In the genomic region with DNA sequence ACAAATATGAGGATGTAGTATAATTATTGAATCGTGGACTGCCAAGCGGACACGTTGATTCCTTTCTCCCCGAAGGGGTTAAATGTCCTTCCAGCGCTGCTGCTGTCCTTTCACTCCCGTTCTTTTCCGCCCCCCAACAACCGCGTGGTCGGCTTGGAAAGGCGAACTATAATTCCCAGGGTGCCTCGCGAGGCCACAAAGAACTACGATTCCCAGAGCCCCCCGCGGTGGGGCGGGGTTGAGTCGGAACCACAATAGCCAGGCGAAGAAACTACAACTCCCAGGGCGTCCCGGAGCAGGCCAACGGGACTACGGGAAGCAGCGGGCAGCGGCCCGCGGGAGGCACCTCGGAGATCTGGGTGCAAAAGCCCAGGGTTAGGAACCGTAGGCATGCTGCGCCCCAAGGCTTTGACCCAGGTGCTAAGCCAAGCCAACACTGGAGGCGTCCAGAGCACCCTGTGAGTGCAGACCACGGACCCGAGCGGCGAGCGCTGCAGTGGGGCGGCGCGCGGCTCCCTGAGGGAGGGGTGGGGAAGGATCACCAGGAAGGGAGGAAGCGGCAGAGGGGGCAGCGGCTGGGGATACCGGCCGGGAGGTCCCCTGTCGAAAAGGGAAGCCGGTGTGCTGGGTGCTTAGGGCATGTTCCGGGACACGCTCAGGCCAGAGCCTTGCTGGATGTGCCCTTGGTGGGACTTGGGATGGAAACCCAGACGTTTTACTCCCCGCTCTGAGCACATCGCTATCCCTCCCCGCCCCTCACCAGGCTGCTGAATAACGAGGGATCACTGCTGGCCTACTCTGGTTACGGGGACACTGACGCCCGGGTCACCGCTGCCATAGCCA, we compare ENCODE assay signal across 8 cellular contexts. TPM values are rescaled to one million over a fixed set of nuclear protein-coding genes. Genes with fewer than 3 reads are reported as not detected.
A peak's percentile ranks its signal among the peaks of the same experiment; 100 is the strongest.
DNase-seq lines count a peak whose midpoint lies in the region; ATAC-seq lines count a peak whose summit lies in the region.

A gene (plus strand): TSS at position 283 of the 843 bp plus-strand sequence. CDS start 108 bp downstream, at position 391.

- H3K27me3 Mint-ChIP-seq in CD4-positive, alpha-beta memory T cell = no peaks in the 10 kb centered on the region

- peak within 1 kb of the TSS; percentile 93 to 98 (median 96) for H3K4me3 Mint-ChIP-seq in CD4-positive, alpha-beta memory T cell

- H3K27ac ChIP-seq in CD4-positive, alpha-beta memory T cell (ENCODE audit: low read depth, low read length) = peak within 1 kb of the TSS; percentile 84

- CTCF ChIA-PET in CD4-positive, alpha-beta memory T cell (lab: Charles Lee; ENCODE audit: partially characterized antibody) = interaction anchor here (0.7 kb wide), 1 partner anchor 34 kb away, joined by 6 read pairs; a partner anchor contains a TSS

- POLR2A ChIA-PET in CD4-positive, alpha-beta memory T cell (lab: Charles Lee; ENCODE audit: partially characterized antibody) = interaction anchor here (0.7 to 1.9 kb wide), 6 partner anchors 34 to 228 kb away, joined by 3 to 11 read pairs (median 6); a partner anchor contains a TSS

- ATAC-seq in GM19467 (IDR thresholded peaks at IDR 0.05; ENCODE audit: unreplicated experiment) = peak; percentile 81

- peaks cover 4% of the 10 kb centered on the region for H3K36me3 ChIP-seq in CD4-positive, alpha-beta memory T cell (ENCODE audit: insufficient read depth, low read length)

- H3K9me3 ChIP-seq in CD4-positive, alpha-beta memory T cell (ENCODE audit: control insufficient read depth in 1 of 2, low read length in 2 of 2) = no peaks in the 10 kb centered on the region

- H3K4me1 Mint-ChIP-seq in CD4-positive, alpha-beta memory T cell = peaks cover 13 to 48% (median 28%) of the 10 kb centered on the region in 4 donors

- H3K4me3 ChIP-seq in CD4-positive, alpha-beta memory T cell (ENCODE audit: low read length in 2 of 2) = peak within 1 kb of the TSS; percentile 96 to 99

- H3K9me3 Mint-ChIP-seq in CD4-positive, alpha-beta memory T cell = peaks cover 0 to under 1% (median 0%) of the 10 kb centered on the region in 8 donors

- intact Hi-C loops in CD4-positive, alpha-beta memory T cell (cut with micrococcal nuclease) = loop anchor here (1.0 to 5.0 kb wide), 7 partner anchors 28 to 228 kb away; a partner anchor contains a TSS

- H3K4me1 ChIP-seq in CD4-positive, alpha-beta memory T cell (ENCODE audit: insufficient read depth, low read length) = peaks cover 17% of the 10 kb centered on the region

- peak; percentile 91 to 95 (median 93) for DNase-seq in CD4-positive, alpha-beta memory T cell
- peak; percentile 88 for DNase-seq in HS-27A (ENCODE audit: low read depth)
- DNase-seq in NK-92 (lab: John Stamatoyannopoulos, UW; ENCODE audit: unreplicated experiment) = peak; percentile 62
- peak; percentile 77 to 92 for DNase-seq in activated CD8-positive, alpha-beta memory T cell treated with anti-CD3 and anti-CD28 coated beads for 1 hour (ENCODE audit: extremely low read depth in 1 of 2, low read depth in 1 of 2)
- DNase-seq in effector CD8-positive, alpha-beta T cell (lab: John Stamatoyannopoulos, UW) = peak; percentile 94
- DNase-seq in lung microvascular endothelial cell (ENCODE audit: low read depth in 2 of 2) = peak; percentile 96 to 98
- peak; percentile 94 to 95 (median 94) for DNase-seq in stimulated activated CD4-positive, alpha-beta T cell treated with anti-CD3 and anti-CD28 coated beads, TNF-alpha, amount 100 ng/mL, for 48 hours (ENCODE audit: low read depth in 3 of 3)

- H3K27me3 ChIP-seq in CD4-positive, alpha-beta memory T cell (ENCODE audit: insufficient read depth, low read length) = no peaks in the 10 kb centered on the region

- H3K27ac Mint-ChIP-seq in CD4-positive, alpha-beta memory T cell = peak within 1 kb of the TSS; percentile 93 to 99 (median 96)

- peaks cover 5 to 28% of the 10 kb centered on the region in 2 donors for H3K36me3 Mint-ChIP-seq in CD4-positive, alpha-beta memory T cell

RNA-seq across cellular contexts. Expression of the gene that starts here (rescaled TPM):
- total RNA-seq in CD4-positive, alpha-beta memory T cell = 10 to 100 TPM; 33.0 to 35.5 TPM
- polyA plus RNA-seq in CD4-positive, alpha-beta memory T cell = 100 to 1,000 TPM; 136 to 151 TPM
- total RNA-seq in lung microvascular endothelial cell = 98.6 and 101 TPM in 2 replicates

Comparison
In these comparisons a context has a peak if more than half of its experiments do, and no peak if none do; other contexts are left out.
1. Peak in every context shown above with its lines: DNase-seq, ATAC-seq, H3K4me3 ChIP-seq and H3K27ac ChIP-seq.